ENCODE assay signal across 24 cellular contexts in genomic region chr17:70288540-70289290, GRCh38.
DNase-seq lines count a peak whose midpoint lies in the region; ATAC-seq and TF ChIP-seq lines count a peak whose summit lies in the region.
"Had no signal": no experiment of that assay in that cellular context is flagged by ENCODE, and none has a peak within 500 bp of the region (broad histone marks: within the 10 kb centered on the region; RNA-seq: fewer than 3 reads in every experiment).

No MANE protein-coding gene starts in this region.

- H3K27ac ChIP-seq in parathyroid adenoma, result no peak overlapping the region
- H3K27ac ChIP-seq: 22Rv1, thyroid gland, WERI-Rb-1 had no signal

- H3K27ac Mint-ChIP-seq in T-helper 17 cell, result no peak overlapping the region
- H3K27ac Mint-ChIP-seq: activated naive CD8-positive, alpha-beta T cell treated with anti-CD3 and anti-CD28 coated beads, Interleukin-2, amount 50 U/mL, for 24 hours; brain; stimulated activated naive CD8-positive, alpha-beta T cell treated with anti-CD3 and anti-CD28 coated beads, Interleukin-15, Interleukin-2, amounts not matched to agents 100 ng/mL and 50 ng/mL, for 24 hours had no signal

- peaks cover 17% of the 10 kb centered on the region for H3K4me1 ChIP-seq in parathyroid adenoma
- H3K4me1 ChIP-seq: thyroid gland had no signal

- H3K36me3 Mint-ChIP-seq in T-helper 17 cell (ENCODE audit: low read depth), result no peaks in the 10 kb centered on the region
- H3K36me3 Mint-ChIP-seq: brain had no signal

- ATAC-seq in T-helper 17 cell (no peak), HG03460 (IDR thresholded peaks at IDR 0.05; ENCODE audit: unreplicated experiment) (no peak), GM21717 (IDR thresholded peaks at IDR 0.05; ENCODE audit: unreplicated experiment) (no peak)
- ATAC-seq: activated naive CD8-positive, alpha-beta T cell treated with anti-CD3 and anti-CD28 coated beads, Interleukin-2, amount 50 U/mL, for 24 hours; GM12878; HCT116 had no signal

- DNase-seq in NCI-H1417 (lab: John Stamatoyannopoulos, UW), result peak in 2 of 3 experiments; percentile 4 to 55
- DNase-seq in NCI-H1417 treated with DMSO at 0.1 percent for 48 hours (lab: John Stamatoyannopoulos, UW), result no peak
- DNase-seq in NCI-H1105 treated with DMSO at 0.1 percent for 48 hours (lab: John Stamatoyannopoulos, UW), result peak; percentile 78
- DNase-seq in amniotic epithelial cell (ENCODE audit: low read depth), result peak; percentile 45
- DNase-seq in T-helper 17 cell, result no peak
- DNase-seq: activated CD4-positive, alpha-beta T cell treated with anti-CD3 and anti-CD28 coated beads, Interleukin-2, amount 50 U/mL, for 1 hour; activated CD8-positive, alpha-beta memory T cell treated with anti-CD3 and anti-CD28 coated beads, Interleukin-2, amount 50 U/mL, for 48 hours; activated effector memory CD4-positive, alpha-beta T cell treated with anti-CD3 and anti-CD28 coated beads, Interleukin-2, amount 50 U/mL, for 16 hours; activated naive CD8-positive, alpha-beta T cell treated with anti-CD3 and anti-CD28 coated beads, Interleukin-2, amount 50 U/mL, for 24 hours; DMS79 treated with DMSO at 0.1 percent for 48 hours; glutamatergic neuron; mesenchymal stem cell; NCI-H1436 treated with DMSO at 0.1 percent for 48 hours; stimulated activated CD4-positive, alpha-beta T cell treated with anti-CD3 and anti-CD28 coated beads, Interleukin-4, amount 100 ng/mL, for 24 hours; thyroid gland; WERI-Rb-1 had no signal

- no peak overlapping the region for H3K4me2 ChIP-seq in parathyroid adenoma (ENCODE audit: low read length)

- H3K36me3 ChIP-seq in parathyroid adenoma (ENCODE audit: control insufficient read depth, insufficient read depth, low read length), result no peaks in the 10 kb centered on the region
- H3K36me3 ChIP-seq: thyroid gland, WERI-Rb-1 had no signal

- no peak overlapping the region for H3K4me3 Mint-ChIP-seq in T-helper 17 cell
- H3K4me3 Mint-ChIP-seq: activated naive CD8-positive, alpha-beta T cell treated with anti-CD3 and anti-CD28 coated beads, Interleukin-2, amount 50 U/mL, for 24 hours; brain; stimulated activated naive CD8-positive, alpha-beta T cell treated with anti-CD3 and anti-CD28 coated beads, Interleukin-15, Interleukin-2, amounts not matched to agents 100 ng/mL and 50 ng/mL, for 24 hours had no signal

- H2AFZ ChIP-seq in parathyroid adenoma, result peak overlapping the region; percentile 38

- no peak for TF ChIP-seq CTCF in parathyroid adenoma (IDR thresholded peaks at IDR 0.05)

- no peaks in the 10 kb centered on the region for H3K79me2 ChIP-seq in parathyroid adenoma

- peaks cover 12% of the 10 kb centered on the region for H3K27me3 Mint-ChIP-seq in T-helper 17 cell
- H3K27me3 Mint-ChIP-seq: activated naive CD8-positive, alpha-beta T cell treated with anti-CD3 and anti-CD28 coated beads, Interleukin-2, amount 50 U/mL, for 24 hours; brain had no signal

- no peak overlapping the region for H3K9ac ChIP-seq in parathyroid adenoma

- no peaks in the 10 kb centered on the region for H3K9me3 ChIP-seq in parathyroid adenoma (ENCODE audit: control insufficient read depth, low read length)
- H3K9me3 ChIP-seq in T-helper 17 cell (ENCODE audit: control insufficient read depth, low read length, poor library complexity, severe bottlenecking), result no peaks in the 10 kb centered on the region
- H3K9me3 ChIP-seq: thyroid gland had no signal

- H3K27me3 ChIP-seq in parathyroid adenoma (ENCODE audit: control insufficient read depth, insufficient read depth, low read length), result no peaks in the 10 kb centered on the region
- H3K27me3 ChIP-seq: thyroid gland had no signal

- H3K4me1 Mint-ChIP-seq in T-helper 17 cell, result no peaks in the 10 kb centered on the region
- H3K4me1 Mint-ChIP-seq: activated naive CD8-positive, alpha-beta T cell treated with anti-CD3 and anti-CD28 coated beads, Interleukin-2, amount 50 U/mL, for 24 hours; brain had no signal

- H3K4me3 ChIP-seq in parathyroid adenoma (ENCODE audit: low read depth, low read length), result no peak overlapping the region
- H3K4me3 ChIP-seq: GM12878, thyroid gland had no signal

Comparison
In these comparisons a context has a peak if more than half of its experiments do, and no peak if none do; other contexts are left out.
1. DNase-seq: peak in NCI-H1417 (2 of 3), NCI-H1105 treated with DMSO at 0.1 percent for 48 hours (single experiment) and amniotic epithelial cell (single experiment); none in NCI-H1417 treated with DMSO at 0.1 percent for 48 hours (single experiment) and T-helper 17 cell (0 of 3).